In genomic region chr19:40056505-40056904, GRCh38 we compare ENCODE assay signal across 8 cellular contexts. TPM values are rescaled to one million over a fixed set of nuclear protein-coding genes. Genes with fewer than 3 reads are reported as not detected.
DNase-seq lines count a peak whose midpoint lies in the region; ATAC-seq and TF ChIP-seq lines count a peak whose summit lies in the region.

No MANE protein-coding gene starts in this region.

- peaks cover 5 to 15% (median 12%) of the 10 kb centered on the region in 3 donors for H3K36me3 Mint-ChIP-seq in CD8-positive, alpha-beta memory T cell

- peak overlapping the region; percentile 72 to 100 (median 98) for H3K27ac Mint-ChIP-seq in CD8-positive, alpha-beta memory T cell

- H2AFZ ChIP-seq in OCI-LY3 (ENCODE audit: low read depth, low read length): peak overlapping the region; percentile 89

- H4K20me1 ChIP-seq in OCI-LY3 (ENCODE audit: insufficient read depth, low read length): no peaks in the 10 kb centered on the region

- POLR2A ChIA-PET in CD8-positive, alpha-beta memory T cell (lab: Charles Lee): interaction anchor here (1.3 kb wide), 1 partner anchor 86 kb away, joined by 3 read pairs; the partner anchor contains the start of gene PSMC4

- no peak for ATAC-seq in HG02981 (IDR thresholded peaks at IDR 0.05; ENCODE audit: unreplicated experiment)

- H3K36me3 ChIP-seq in CD8-positive, alpha-beta memory T cell (ENCODE audit: insufficient read depth, low read length): no peaks in the 10 kb centered on the region
- peaks cover 11% of the 10 kb centered on the region for H3K36me3 ChIP-seq in OCI-LY3 (replicated peaks; ENCODE audit: low read depth, low read length)
- no peaks in the 10 kb centered on the region for H3K36me3 ChIP-seq in endocrine pancreas (ENCODE audit: control insufficient read depth, insufficient read depth, low read length)
- no peaks in the 10 kb centered on the region for H3K36me3 ChIP-seq in neutrophil

- peaks cover 16% of the 10 kb centered on the region for H3K4me1 ChIP-seq in CD8-positive, alpha-beta memory T cell (ENCODE audit: insufficient read depth, low read length)
- peaks cover 9% of the 10 kb centered on the region; the same call in 1 of the 2 replicates for H3K4me1 ChIP-seq in OCI-LY3 (ENCODE audit: low read length)
- H3K4me1 ChIP-seq in endocrine pancreas (ENCODE audit: control insufficient read depth, insufficient read depth, low read length): peaks cover 17% of the 10 kb centered on the region
- peaks cover 14 to 21% of the 10 kb centered on the region in 2 experiments for H3K4me1 ChIP-seq in neutrophil (ENCODE audit: control insufficient read depth in 1 of 2, insufficient read depth in 1 of 2, low read depth in 1 of 2, low read length in 1 of 2)

- DNase-seq in CD8-positive, alpha-beta memory T cell: no peak
- DNase-seq in OCI-M2 (lab: John Stamatoyannopoulos, UW; ENCODE audit: unreplicated experiment) (no peak), NCI-H526 (lab: John Stamatoyannopoulos, UW) (no peak), GM03348 (ENCODE audit: low spot score) (no peak)

- H3K9ac ChIP-seq in OCI-LY3 (ENCODE audit: low read length) (peak overlapping the region; percentile 65), endocrine pancreas (ENCODE audit: control insufficient read depth, insufficient read depth, low read length) (peak overlapping the region; percentile 88)

- TF ChIP-seq CTCF in OCI-LY3 (IDR thresholded peaks at IDR 0.05; ENCODE audit: low read depth, low read length): no peak
- TF ChIP-seq CTCF in neutrophil (IDR thresholded peaks at IDR 0.05): no peak

- H3K9me3 ChIP-seq in CD8-positive, alpha-beta memory T cell (ENCODE audit: low read length): peaks cover 5% of the 10 kb centered on the region
- peaks cover 35% of the 10 kb centered on the region for H3K9me3 ChIP-seq in OCI-LY3 (ENCODE audit: insufficient read depth, low read length)
- peaks cover 2% of the 10 kb centered on the region for H3K9me3 ChIP-seq in endocrine pancreas (ENCODE audit: control insufficient read depth, low read length)
- no peaks in the 10 kb centered on the region for H3K9me3 ChIP-seq in neutrophil

- H3K4me3 Mint-ChIP-seq in CD8-positive, alpha-beta memory T cell: peak overlapping the region; percentile 94 to 100 (median 100)

- CTCF ChIA-PET in CD8-positive, alpha-beta memory T cell (lab: Charles Lee): interaction anchor here (1.4 to 2.2 kb wide), 1 partner anchor 86 kb away, joined by 4 to 6 read pairs; the partner anchor contains the start of gene PSMC4

- H3K9me3 Mint-ChIP-seq in CD8-positive, alpha-beta memory T cell: peaks cover 17 to 22% (median 19%) of the 10 kb centered on the region in 5 donors

- H3K27me3 ChIP-seq in CD8-positive, alpha-beta memory T cell (ENCODE audit: insufficient read depth, low read length, poor library complexity, severe bottlenecking): no peaks in the 10 kb centered on the region
- H3K27me3 ChIP-seq in OCI-LY3 (ENCODE audit: low read depth, low read length) (no peaks in the 10 kb centered on the region), endocrine pancreas (ENCODE audit: control insufficient read depth, insufficient read depth, low read length) (no peaks in the 10 kb centered on the region), neutrophil (peaks cover 30% of the 10 kb centered on the region)

- peak overlapping the region; percentile 84 for H3K4me3 ChIP-seq in CD8-positive, alpha-beta memory T cell (ENCODE audit: low read length)
- H3K4me3 ChIP-seq in OCI-LY3 (ENCODE audit: low read length): peak overlapping the region; percentile 84
- H3K4me3 ChIP-seq in endocrine pancreas (ENCODE audit: control insufficient read depth, insufficient read depth, low read length): peak overlapping the region; percentile 83
- H3K4me3 ChIP-seq in neutrophil (ENCODE audit: low read depth in 1 of 2, low read length in 1 of 2): peak overlapping the region; percentile 73 to 79

- peak overlapping the region; percentile 72 for H3K27ac ChIP-seq in CD8-positive, alpha-beta memory T cell (ENCODE audit: low read depth, low read length)
- H3K27ac ChIP-seq in OCI-LY3 (ENCODE audit: low read length): 0 out of 2 replicates have a peak overlapping the region, but pooled peaks have one; percentile 3
- peak overlapping the region; percentile 79 for H3K27ac ChIP-seq in neutrophil

- H3K27me3 Mint-ChIP-seq in CD8-positive, alpha-beta memory T cell: peaks cover 11 to 14% of the 10 kb centered on the region in 2 donors

- peaks cover 27% of the 10 kb centered on the region for H3K79me2 ChIP-seq in OCI-LY3 (ENCODE audit: low read length)

- H3K4me2 ChIP-seq in OCI-LY3 (ENCODE audit: low read length): peak overlapping the region; percentile 60

- peaks cover 45 to 59% (median 57%) of the 10 kb centered on the region in 3 donors for H3K4me1 Mint-ChIP-seq in CD8-positive, alpha-beta memory T cell

RNA-seq across cellular contexts. Expression of gene ZNF780B, which starts 0.5 kb away (rescaled TPM):
- total RNA-seq in CD8-positive, alpha-beta memory T cell: 10 to 100 TPM; 16.8 to 21.3 TPM
- 12.0 TPM for polyA plus RNA-seq in CD8-positive, alpha-beta memory T cell

RNA-seq across cellular contexts. Expression of gene ZNF780A, which starts 34.2 kb away (rescaled TPM):
- 10 to 100 TPM; 18.9 to 19.5 TPM for total RNA-seq in CD8-positive, alpha-beta memory T cell
- 23.2 TPM for polyA plus RNA-seq in CD8-positive, alpha-beta memory T cell

RNA-seq across cellular contexts. Expression of gene ZNF546, which starts 59.6 kb away (rescaled TPM):
- total RNA-seq in CD8-positive, alpha-beta memory T cell: 1 to 10 TPM; 4.8 to 5.0 TPM
- 6.6 TPM for polyA plus RNA-seq in CD8-positive, alpha-beta memory T cell

Comparison
In these comparisons a context has a peak if more than half of its experiments do, and no peak if none do; other contexts are left out.
1. H3K27ac ChIP-seq: peak in every context shown above with its lines; median percentile 79 in neutrophil; 72 in CD8-positive, alpha-beta memory T cell; 3 in OCI-LY3.